ENCODE assay signal across 1 cellular context in genomic region chr14:65594153-65594881, GRCh38.
A peak's percentile ranks its signal among the peaks of the same experiment; 100 is the strongest.
TF ChIP-seq lines count a peak whose summit lies in the region.

No MANE protein-coding gene starts in this region.

TF ChIP-seq in HepG2, 621 proteins besides CTCF, POLR2A, EP300 and RAD21 (continued from another document and continues in another):
- no peak for TF ChIP-seq BCLAF1 (IDR thresholded peaks at IDR 0.05)
- peak; percentile 39; the same call in 1 of the 2 replicates for TF ChIP-seq ZNF614 (CRISPR knock-in tag; IDR thresholded peaks at IDR 0.05; ENCODE audit: borderline replicate concordance)
- TF ChIP-seq ZNF607 (CRISPR knock-in tag; IDR thresholded peaks at IDR 0.05; ENCODE audit: borderline replicate concordance), result no peak
- TF ChIP-seq IRX3 (CRISPR knock-in tag; IDR thresholded peaks at IDR 0.05; ENCODE audit: borderline replicate concordance, low read depth), result no peak
- no peak for TF ChIP-seq NFKBIZ (CRISPR knock-in tag; IDR thresholded peaks at IDR 0.05)
- no peak for TF ChIP-seq CREBL2 (CRISPR knock-in tag; IDR thresholded peaks at IDR 0.05; ENCODE audit: borderline replicate concordance)
- TF ChIP-seq PATZ1 (CRISPR knock-in tag; IDR thresholded peaks at IDR 0.05), result peak; percentile 24; the same call in 1 of the 2 replicates
- 0 out of 2 replicates have a peak, but pooled peaks have one; percentile 14 for TF ChIP-seq KDM2A (CRISPR knock-in tag; IDR thresholded peaks at IDR 0.05; ENCODE audit: borderline replicate concordance, low read depth)
- TF ChIP-seq KAT2B (IDR thresholded peaks at IDR 0.05; ENCODE audit: borderline replicate concordance, low read depth, low read length), result no peak
- no peak for TF ChIP-seq NFAT5 (CRISPR knock-in tag; IDR thresholded peaks at IDR 0.05)
- TF ChIP-seq SOX13 (IDR thresholded peaks at IDR 0.05), result no peak
- TF ChIP-seq SOX13 (CRISPR knock-in tag; conservative IDR thresholded peaks at IDR 0.05 in 1 of 2, IDR thresholded peaks at IDR 0.05 in 1 of 2), result peak in 1 of 2 experiments; percentile 41; a peak in 2 of 4 replicates
- TF ChIP-seq ZNF609 (CRISPR knock-in tag; IDR thresholded peaks at IDR 0.05; ENCODE audit: borderline replicate concordance), result peak; percentile 34; the same call in 1 of the 2 replicates
- TF ChIP-seq KDM5B (CRISPR knock-in tag; IDR thresholded peaks at IDR 0.05; ENCODE audit: borderline replicate concordance), result no peak
- peak; percentile 45; the same call in 1 of the 2 replicates for TF ChIP-seq CCDC6 (CRISPR knock-in tag; IDR thresholded peaks at IDR 0.05)
- no peak for TF ChIP-seq TEAD2 (CRISPR knock-in tag; IDR thresholded peaks at IDR 0.05)
- peak; percentile 43 for TF ChIP-seq ZNF687 (CRISPR knock-in tag; IDR thresholded peaks at IDR 0.05)
- 0 out of 2 replicates have a peak, but pooled peaks have one; percentile 29 for TF ChIP-seq ZBTB7A (CRISPR knock-in tag; IDR thresholded peaks at IDR 0.05)
- 0 out of 2 replicates have a peak, but pooled peaks have one; percentile 34 for TF ChIP-seq ZNF124 (CRISPR knock-in tag; IDR thresholded peaks at IDR 0.05)
- no peak for TF ChIP-seq SYNCRIP (IDR thresholded peaks at IDR 0.05; ENCODE audit: insufficient read depth, low read depth, low read length)
- 0 out of 2 replicates have a peak, but pooled peaks have one; percentile 21 for TF ChIP-seq ZBED4 (CRISPR knock-in tag; IDR thresholded peaks at IDR 0.05; ENCODE audit: borderline replicate concordance)
- no peak for TF ChIP-seq ARNT (IDR thresholded peaks at IDR 0.05)
- no peak for TF ChIP-seq FOXP1 (IDR thresholded peaks at IDR 0.05)
- TF ChIP-seq FOXP1 (CRISPR knock-in tag; IDR thresholded peaks at IDR 0.05), result peak; percentile 95
- TF ChIP-seq ZNF501 (CRISPR knock-in tag; IDR thresholded peaks at IDR 0.05), result peak; percentile 28; the same call in 1 of the 2 replicates
